Comparison of ENCODE assay signal across 21 cellular contexts in the genomic region with DNA sequence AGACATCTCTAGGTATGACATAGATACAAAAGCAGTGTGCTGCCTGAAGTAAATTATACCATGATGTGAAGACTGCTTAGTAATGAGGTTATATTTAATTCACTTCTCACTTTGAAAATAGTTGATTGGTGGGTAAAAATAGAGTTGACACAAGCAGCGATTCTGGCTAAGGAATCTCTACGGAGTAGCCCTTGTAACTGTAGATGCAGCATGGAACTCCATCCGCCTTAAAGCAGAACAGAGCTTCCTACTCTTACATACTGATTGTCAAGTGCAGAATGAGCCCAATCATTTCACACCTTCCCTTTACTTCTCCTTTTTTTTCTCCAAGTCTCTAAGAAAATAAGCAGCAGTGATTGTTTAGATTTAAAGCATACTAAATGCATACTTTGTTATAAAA.
"Had no signal": no experiment of that assay in that cellular context is flagged by ENCODE, and none has a peak within 500 bp of the region (broad histone marks: within the 10 kb centered on the region; RNA-seq: fewer than 3 reads in every experiment).

No MANE protein-coding gene starts in this region.

- DNase-seq: cortex of kidney; dorsolateral prefrontal cortex; effector CD8-positive, alpha-beta T cell; foreskin melanocyte; heart left ventricle; hippocampal formation; left colon; mesendoderm; naive thymus-derived CD4-positive, alpha-beta T cell; ovary; retina; right lobe of liver; stimulated activated CD4-positive, alpha-beta T cell treated with anti-CD3 and anti-CD28 coated beads, Interleukin-2, amount 100 ng/mL, for 24 hours; stimulated activated naive CD4-positive, alpha-beta T cell treated with Interleukin-2 at 50 U/mL for 16 hours; thyroid gland had no signal

- H3K27ac ChIP-seq: dorsolateral prefrontal cortex, heart left ventricle, ovary, right lobe of liver, skin epidermis, suprapubic skin, thyroid gland had no signal

- H3K27ac Mint-ChIP-seq: naive thymus-derived CD4-positive, alpha-beta T cell; progenitor cell of endocrine pancreas; type B pancreatic cell had no signal

- H3K27me3 Mint-ChIP-seq: naive thymus-derived CD4-positive, alpha-beta T cell; progenitor cell of endocrine pancreas; type B pancreatic cell had no signal

- FAIRE-seq: urothelium cell line had no signal

- H3K9me3 Mint-ChIP-seq: neural crest cell, type B pancreatic cell had no signal

- H3K4me3 Mint-ChIP-seq: naive thymus-derived CD4-positive, alpha-beta T cell; neural crest cell; type B pancreatic cell had no signal

- H3K36me3 Mint-ChIP-seq: naive thymus-derived CD4-positive, alpha-beta T cell; type B pancreatic cell had no signal

- H3K4me1 ChIP-seq: heart left ventricle, right lobe of liver, suprapubic skin, thyroid gland had no signal

- ATAC-seq: heart left ventricle; left colon; naive thymus-derived CD4-positive, alpha-beta T cell; right lobe of liver had no signal

- H3K9me3 ChIP-seq: ovary, right lobe of liver, suprapubic skin, thyroid gland had no signal

- H3K27me3 ChIP-seq: dorsolateral prefrontal cortex, heart left ventricle, ovary, right lobe of liver, suprapubic skin, thyroid gland had no signal

- H3K4me3 ChIP-seq: dorsolateral prefrontal cortex, heart left ventricle, ovary, right lobe of liver, skin epidermis, suprapubic skin, thyroid gland had no signal

- H3K36me3 ChIP-seq: heart left ventricle, ovary, right lobe of liver, suprapubic skin, thyroid gland had no signal

- H3K4me1 Mint-ChIP-seq: naive thymus-derived CD4-positive, alpha-beta T cell; neural crest cell had no signal
